ENCODE assay signal across 1 cellular context in genomic region chr3:73100734-73101550, GRCh38.
TF ChIP-seq lines count a peak whose summit lies in the region.

No MANE protein-coding gene starts in this region.

TF ChIP-seq in H1, 55 proteins besides CTCF, POLR2A, EP300 and RAD21:
- TF ChIP-seq USF2 (IDR thresholded peaks at IDR 0.05; ENCODE audit: low read length) (no peak), NRF1 (IDR thresholded peaks at IDR 0.05; ENCODE audit: low read depth, low read length) (no peak), ATF2 (IDR thresholded peaks at IDR 0.05; ENCODE audit: low read length) (no peak), ASH2L (IDR thresholded peaks at IDR 0.05; ENCODE audit: low read length) (peak; percentile 48), POLR2AphosphoS5 (IDR thresholded peaks at IDR 0.05; ENCODE audit: low read depth, low read length) (no peak), CEBPB (IDR thresholded peaks at IDR 0.05; ENCODE audit: low read depth, low read length) (no peak), RXRA (IDR thresholded peaks at IDR 0.05; ENCODE audit: insufficient read depth, low read depth, low read length) (no peak), RNF2 (IDR thresholded peaks at IDR 0.05; ENCODE audit: borderline replicate concordance, low read depth, low read length, missing control alignments, poor library complexity, severe bottlenecking) (no peak), TCF12 (IDR thresholded peaks at IDR 0.05; ENCODE audit: low read depth, low read length) (no peak), MAFK (IDR thresholded peaks at IDR 0.05; ENCODE audit: low read depth, low read length) (no peak), SP4 (IDR thresholded peaks at IDR 0.05; ENCODE audit: low read length) (0 out of 2 replicates have a peak, but pooled peaks have one; percentile 56), CHD1 (IDR thresholded peaks at IDR 0.05; ENCODE audit: low read depth, low read length) (no peak), E2F6 (IDR thresholded peaks at IDR 0.05) (0 out of 2 replicates have a peak, but pooled peaks have one; percentile 32), TAF1 (IDR thresholded peaks at IDR 0.05; ENCODE audit: low read depth, low read length) (peak; percentile 35; the same call in 1 of the 2 replicates), MAX (IDR thresholded peaks at IDR 0.05) (0 out of 2 replicates have a peak, but pooled peaks have one; percentile 12)
